Comparison of ENCODE assay signal across 22 cellular contexts in the genomic region with DNA sequence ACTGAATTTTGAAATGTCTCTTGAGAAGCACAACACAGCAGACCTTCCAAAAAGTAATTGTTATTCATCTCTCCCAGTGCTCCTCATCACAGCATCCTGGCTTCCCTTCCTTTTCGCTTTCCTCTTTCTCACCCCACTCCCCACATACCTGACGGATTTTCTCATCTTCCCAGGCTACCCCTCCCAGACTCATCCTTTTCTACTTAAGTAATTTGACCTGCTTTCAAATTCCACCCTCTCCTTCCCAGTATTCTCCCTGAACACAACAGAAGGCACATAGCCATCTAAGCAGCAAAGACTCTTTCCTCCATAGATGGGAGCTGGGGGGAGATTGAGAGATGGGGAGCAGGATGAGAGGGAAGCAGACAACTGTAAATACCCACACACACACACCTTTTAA.
DNase-seq lines count a peak whose midpoint lies in the region; ATAC-seq, FAIRE-seq and TF ChIP-seq lines count a peak whose summit lies in the region.
"Had no signal": no experiment of that assay in that cellular context is flagged by ENCODE, and none has a peak within 500 bp of the region (broad histone marks: within the 10 kb centered on the region; RNA-seq: fewer than 3 reads in every experiment).

No MANE protein-coding gene starts in this region.

- H3K4me3 ChIP-seq in HepG2 (replicated peaks in 1 of 3; ENCODE audit: insufficient read depth in 1 of 3, low read depth in 2 of 3, low read length in 3 of 3) (no peak overlapping the region), right lobe of liver (no peak overlapping the region), H1 (ENCODE audit: extremely low read depth in 1 of 4, insufficient read depth in 2 of 4, low read depth in 3 of 4, low read length in 4 of 4) (no peak overlapping the region), iPS DF 6.9 (ENCODE audit: low read length) (no peak overlapping the region), MG63 (no peak overlapping the region), heart right ventricle (no peak overlapping the region)
- H3K4me3 ChIP-seq: A549, BLaER1, GM12878, GM23248, HAP-1 had no signal

- H3K4me2 ChIP-seq in HepG2 (ENCODE audit: low read depth, low read length) = no peak overlapping the region
- no peak overlapping the region; a peak in 1 of 4 replicates for H3K4me2 ChIP-seq in H1 (ENCODE audit: insufficient read depth in 1 of 2, low read depth in 2 of 2, low read length in 2 of 2)
- H3K4me2 ChIP-seq: A549, BLaER1 had no signal

- no peak overlapping the region for H2BK15ac ChIP-seq in H1 (ENCODE audit: low read length)

- H3K4ac ChIP-seq in H1 (replicated peaks; ENCODE audit: insufficient read length, low read depth, low read length) = no peak overlapping the region

- no peak overlapping the region for H3K18ac ChIP-seq in H1 (ENCODE audit: extremely low read depth, low read length)

- TF ChIP-seq RAD21 in HepG2 (CRISPR knock-in tag; IDR thresholded peaks at IDR 0.05) (no peak), H1 (IDR thresholded peaks at IDR 0.05 in 1 of 2, conservative IDR thresholded peaks at IDR 0.05 in 1 of 2; ENCODE audit: low read depth in 2 of 2, low read length in 2 of 2) (no peak)

- H4K20me1 ChIP-seq in HepG2 (ENCODE audit: insufficient read depth, low read length) (no peaks in the 10 kb centered on the region), H1 (replicated peaks in 1 of 2; ENCODE audit: control insufficient read depth in 1 of 2, insufficient read depth in 2 of 2, low read length in 2 of 2) (no peaks in the 10 kb centered on the region)
- H4K20me1 ChIP-seq: BLaER1 had no signal

- TF ChIP-seq CTCF in HepG2 (CRISPR knock-in tag; IDR thresholded peaks at IDR 0.05) (no peak), right lobe of liver (IDR thresholded peaks at IDR 0.05) (no peak), H1 (IDR thresholded peaks at IDR 0.05; ENCODE audit: control extremely low read depth in 1 of 3, insufficient read depth in 1 of 3, low read depth in 1 of 3, low read length in 3 of 3) (no peak), heart right ventricle (IDR thresholded peaks at IDR 0.05) (no peak)

- H2AK5ac ChIP-seq in H1 (ENCODE audit: low read depth, low read length) = no peak overlapping the region

- peaks cover 10% of the 10 kb centered on the region; the same call in 1 of the 2 replicates for H3K9me3 ChIP-seq in HepG2 (ENCODE audit: low read length)
- no peaks in the 10 kb centered on the region for H3K9me3 ChIP-seq in right lobe of liver
- peaks cover 0 to 3% of the 10 kb centered on the region in 2 experiments; a peak in 1 of 4 replicates for H3K9me3 ChIP-seq in H1 (ENCODE audit: insufficient read depth in 2 of 2, low read depth in 1 of 2, low read length in 1 of 2)
- H3K9me3 ChIP-seq in iPS DF 6.9 (ENCODE audit: control insufficient read depth, insufficient read depth, low read length) = no peaks in the 10 kb centered on the region
- H3K9me3 ChIP-seq in MG63 = no peaks in the 10 kb centered on the region
- peaks cover 0 to 15% (median 0%) of the 10 kb centered on the region in 11 donors for H3K9me3 ChIP-seq in heart right ventricle
- H3K9me3 ChIP-seq: A549, BLaER1, Caco-2, HAP-1 had no signal

- FAIRE-seq in HepG2 (lab: Jason Lieb, UNC) (no peak), H1 (lab: Jason Lieb, UNC) (no peak)
- FAIRE-seq: A549, G401.6, GM12878, GM19239, H54 had no signal

- CTCF ChIA-PET in HepG2 (lab: Yijun Ruan, JAX; ENCODE audit: low intra/inter-chr PET ratio, low total read pairs) = no interaction called here
- CTCF ChIA-PET in H1 (lab: Charles Lee; ENCODE audit: partially characterized antibody) = interaction anchor here (0.7 kb wide), 1 partner anchor 673 kb away, joined by 3 read pairs; no protein-coding TSS in a partner anchor

- H2BK5ac ChIP-seq in H1 (ENCODE audit: low read depth, low read length) = no peak overlapping the region

- H3K79me2 ChIP-seq in HepG2 (ENCODE audit: insufficient read depth, low read length) (no peaks in the 10 kb centered on the region), H1 (ENCODE audit: control insufficient read depth in 1 of 2, insufficient read depth in 2 of 2, low read length in 2 of 2) (no peaks in the 10 kb centered on the region)

- H3K36me3 ChIP-seq in HepG2 (replicated peaks in 1 of 2; ENCODE audit: control insufficient read depth in 1 of 2, insufficient read depth in 2 of 2, low read length in 2 of 2) = no peaks in the 10 kb centered on the region
- no peaks in the 10 kb centered on the region for H3K36me3 ChIP-seq in right lobe of liver
- H3K36me3 ChIP-seq in H1 (ENCODE audit: control insufficient read depth in 2 of 4, insufficient read depth in 4 of 4, low read length in 3 of 4) = no peaks in the 10 kb centered on the region
- no peaks in the 10 kb centered on the region for H3K36me3 ChIP-seq in iPS DF 6.9 (ENCODE audit: control insufficient read depth, insufficient read depth, low read length)
- no peaks in the 10 kb centered on the region for H3K36me3 ChIP-seq in MG63
- no peaks in the 10 kb centered on the region for H3K36me3 ChIP-seq in heart right ventricle
- H3K36me3 ChIP-seq: BLaER1, HAP-1 had no signal

- WGBS in HepG2 (ENCODE audit: low lambda C conversion rate) = 95% methylated on average over 2 of the region's 2 CpGs
- 81% methylated on average over 2 of the region's 2 CpGs for WGBS in right lobe of liver (ENCODE audit: insufficient coverage, low coverage, low lambda C conversion rate, missing lambda C conversion rate)
- WGBS in H1 (ENCODE audit: extremely low coverage in 1 of 2, insufficient coverage in 1 of 2, insufficient read length in 1 of 2, insufficient replicate concordance in 2 of 2, low coverage in 1 of 2, low lambda C conversion rate in 2 of 2, missing lambda C conversion rate in 1 of 2), 2 experiments = 65% methylated on average over 2 of the region's 2 CpGs; no CpG with 5 or more reads in 1 of the 2 experiments
- no CpG with 5 or more reads among the region's 2 CpGs for WGBS in iPS DF 6.9 (ENCODE audit: insufficient coverage, insufficient read length)
- 70 to 82% methylated on average over 2 of the region's 2 CpGs for WGBS in heart right ventricle, 2 donors

- no peaks in the 10 kb centered on the region for H3K23me2 ChIP-seq in H1 (ENCODE audit: low read depth, low read length)

- H2BK12ac ChIP-seq in H1 (ENCODE audit: low read depth, low read length) = no peak overlapping the region

- no peak overlapping the region for H4K5ac ChIP-seq in H1 (ENCODE audit: insufficient read length, low read depth, low read length)

- no peak overlapping the region for H2BK120ac ChIP-seq in H1 (replicated peaks; ENCODE audit: low read depth, low read length)

- no peaks in the 10 kb centered on the region for H3K79me1 ChIP-seq in H1 (ENCODE audit: low read depth, low read length)

- H3K56ac ChIP-seq in H1 (replicated peaks; ENCODE audit: insufficient read length, low read depth, low read length) = no peak overlapping the region

- H4K91ac ChIP-seq in H1 (replicated peaks; ENCODE audit: insufficient read length, low read length) = no peak overlapping the region

- H3K23ac ChIP-seq in H1 (ENCODE audit: insufficient read length) = no peak overlapping the region

- no peak overlapping the region for H3K9ac ChIP-seq in HepG2 (ENCODE audit: insufficient read depth, low read depth, low read length)
- H3K9ac ChIP-seq in H1 (replicated peaks in 1 of 4; ENCODE audit: extremely low read depth in 1 of 4, low read depth in 3 of 4, low read length in 3 of 4) = no peak overlapping the region
- H3K9ac ChIP-seq: BLaER1, GM23248 had no signal

- ATAC-seq in HepG2 (no peak), right lobe of liver (no peak), heart right ventricle (no peak)
- ATAC-seq: A549; CD8-positive, alpha-beta T cell; GM12878 had no signal

- H3K27ac ChIP-seq in HepG2 (ENCODE audit: extremely low read length, insufficient read depth, low read length) (peak overlapping the region; percentile 80), right lobe of liver (no peak overlapping the region), H1 (ENCODE audit: low read depth, low read length) (no peak overlapping the region), iPS DF 6.9 (ENCODE audit: low read length) (no peak overlapping the region), heart right ventricle (no peak overlapping the region)
- H3K27ac ChIP-seq: A549, BLaER1, C4-2B, GM23248 had no signal

- H3K27me3 ChIP-seq in HepG2 (ENCODE audit: control insufficient read depth in 1 of 2, insufficient read depth in 2 of 2, low read length in 2 of 2) = no peaks in the 10 kb centered on the region
- H3K27me3 ChIP-seq in right lobe of liver = no peaks in the 10 kb centered on the region
- no peaks in the 10 kb centered on the region for H3K27me3 ChIP-seq in H1 (replicated peaks in 1 of 4; ENCODE audit: control insufficient read depth in 3 of 4, extremely low read depth in 1 of 4, insufficient read depth in 3 of 4, low read length in 3 of 4)
- H3K27me3 ChIP-seq in iPS DF 6.9 (ENCODE audit: control insufficient read depth, insufficient read depth, low read length) = no peaks in the 10 kb centered on the region
- no peaks in the 10 kb centered on the region for H3K27me3 ChIP-seq in MG63
- no peaks in the 10 kb centered on the region for H3K27me3 ChIP-seq in heart right ventricle
- H3K27me3 ChIP-seq: BLaER1 had no signal

- TF ChIP-seq EP300 in HepG2 (IDR thresholded peaks at IDR 0.05; ENCODE audit: low read depth in 2 of 2, low read length in 2 of 2) = no peak
- TF ChIP-seq EP300 in HepG2 (CRISPR knock-in tag; IDR thresholded peaks at IDR 0.05; ENCODE audit: borderline replicate concordance) = no peak
- TF ChIP-seq EP300 in H1 (IDR thresholded peaks at IDR 0.05; ENCODE audit: borderline replicate concordance in 1 of 2, low read depth in 2 of 2, low read length in 2 of 2) = no peak

- no peak overlapping the region for H4K8ac ChIP-seq in H1 (ENCODE audit: extremely low read depth, insufficient read depth, low read length)

- H2AFZ ChIP-seq in HepG2 (ENCODE audit: low read length) = no peak overlapping the region
- H2AFZ ChIP-seq in H1 (ENCODE audit: low read length) = peak overlapping the region; percentile 24; the same call in 1 of the 2 replicates
- H2AFZ ChIP-seq: GM23248 had no signal

- H3K4me1 ChIP-seq in HepG2 (ENCODE audit: insufficient read depth, low read length) (peaks cover 58% of the 10 kb centered on the region), right lobe of liver (no peaks in the 10 kb centered on the region), H1 (replicated peaks in 1 of 4; ENCODE audit: control insufficient read depth in 3 of 4, insufficient read depth in 4 of 4, low read length in 3 of 4) (peaks cover 0 to 7% (median 0%) of the 10 kb centered on the region in 4 experiments; a peak in 1 of 7 replicates), iPS DF 6.9 (ENCODE audit: control insufficient read depth, insufficient read depth, low read length) (0 out of 2 replicates have a peak, but pooled peaks cover 1% of the 10 kb centered on the region), heart right ventricle (no peaks in the 10 kb centered on the region)
- H3K4me1 ChIP-seq: A549, BLaER1, Caco-2 had no signal

- BruUV-seq in HepG2 (replicated peaks; lab: Mats Ljungman, UMichigan) = no TSS peak

- POLR2A ChIA-PET in HepG2 (lab: Yijun Ruan, JAX) = interaction anchor here (1.3 kb wide), 1 partner anchor 32 kb away, joined by 6 read pairs; no protein-coding TSS in a partner anchor
- POLR2A ChIA-PET in H1 (lab: Charles Lee; ENCODE audit: partially characterized antibody) = no interaction called here

- no peak overlapping the region for H3K14ac ChIP-seq in H1 (ENCODE audit: insufficient read length)

- in situ Hi-C loops in HepG2 (cut with HindIII; ENCODE audit: extremely low pct_ligation_motif_present, low pct_unique_long_range_greater_than_20kb) = no loop called here

- TF ChIP-seq POLR2A in HepG2 (IDR thresholded peaks at IDR 0.05; ENCODE audit: insufficient read depth in 1 of 2, low read depth in 2 of 2, low read length in 2 of 2) (no peak), right lobe of liver (IDR thresholded peaks at IDR 0.05) (no peak), H1 (IDR thresholded peaks at IDR 0.05; ENCODE audit: control extremely low read depth in 1 of 2, low read depth in 2 of 2, low read length in 2 of 2) (no peak)

- intact Hi-C loops in HepG2 (cut with micrococcal nuclease; ENCODE audit: unreplicated experiment) = no loop called here
- intact Hi-C loops in right lobe of liver (cut with DNase I) = no loop called here
- intact Hi-C loops in heart right ventricle (cut with DNase I) = no loop called here

- DNase-seq in HepG2 (ENCODE audit: low spot score) = no peak
- DNase-seq in right lobe of liver = no peak
- no peak for DNase-seq in H1 (ENCODE audit: low read depth in 1 of 2, low spot score in 2 of 2)
- peak; percentile 11 for DNase-seq in iPS DF 6.9 (ENCODE audit: low read depth, low spot score)
- DNase-seq in MG63 = no peak
- DNase-seq in stimulated activated CD8-positive, alpha-beta memory T cell treated with anti-CD3 and anti-CD28 coated beads, Interleukin-4, amount 100 ng/mL, for 48 hours = no peak
- DNase-seq in heart right ventricle = no peak
- DNase-seq: 8988T; Caco-2; CD4-positive, CD25-positive, alpha-beta regulatory T cell; CD8-positive, alpha-beta T cell; DMS153; DND-41; GM23248 had no signal

- no peak overlapping the region for H2BK20ac ChIP-seq in H1 (ENCODE audit: low read length)
